In the genomic region with DNA sequence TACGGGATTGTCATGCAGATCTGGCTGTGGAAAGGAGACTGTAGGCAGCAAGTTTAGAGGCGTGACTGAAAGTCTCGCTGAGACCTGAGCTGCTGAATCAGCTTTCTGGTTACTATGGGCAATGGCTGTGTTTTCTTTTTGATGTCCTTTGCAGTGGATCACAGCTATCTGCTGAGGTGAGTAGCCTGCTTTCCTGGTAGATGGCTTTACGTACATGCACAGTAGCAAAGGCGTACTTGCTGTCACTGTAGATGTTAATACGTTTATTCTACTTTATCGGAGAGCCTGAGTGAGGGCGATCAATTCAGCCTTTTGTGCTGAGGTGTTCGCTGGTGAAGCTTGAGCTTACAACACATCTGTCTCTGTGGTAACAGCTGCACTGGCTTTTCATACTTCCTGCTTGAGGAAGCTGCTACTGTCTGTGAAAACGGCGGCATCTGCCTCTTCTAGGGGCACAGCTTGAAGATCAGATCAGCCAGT, we compare ENCODE assay signal across 8 cellular contexts.
DNase-seq lines count a peak whose midpoint lies in the region; TF ChIP-seq lines count a peak whose summit lies in the region.
"Not testable (repeated sequence)": the region's sequence is repeated elsewhere in the genome, so short reads cannot be mapped to it uniquely, and the experiment has no call there.

No MANE protein-coding gene starts in this region.

- not testable (repeated sequence) for H3K36me3 Mint-ChIP-seq in activated CD4-positive, alpha-beta memory T cell treated with anti-CD3 and anti-CD28 coated beads for 36 hours; nephron progenitor cell (ENCODE audit: low read depth)

- H4K20me1 ChIP-seq in BLaER1: not testable (repeated sequence)

- peak overlapping the region; percentile 63 for H3K4me3 Mint-ChIP-seq in activated CD4-positive, alpha-beta memory T cell treated with anti-CD3 and anti-CD28 coated beads for 36 hours
- H3K4me3 Mint-ChIP-seq in nephron progenitor cell: peak overlapping the region; percentile 61

- CTCF ChIA-PET in activated CD4-positive, alpha-beta memory T cell treated with anti-CD3 and anti-CD28 coated beads for 36 hours (lab: Charles Lee): interaction anchor here (1.2 kb wide), 1 partner anchor 70 kb away, joined by 3 read pairs; no protein-coding TSS in a partner anchor

- H3K4me3 ChIP-seq in BLaER1: not testable (repeated sequence)

- peak overlapping the region; percentile 78 for H3K4me2 ChIP-seq in BLaER1

- peak overlapping the region; percentile 70 for H3K27ac Mint-ChIP-seq in activated CD4-positive, alpha-beta memory T cell treated with anti-CD3 and anti-CD28 coated beads for 36 hours
- peak overlapping the region; percentile 95 for H3K27ac Mint-ChIP-seq in nephron progenitor cell

- POLR2A ChIA-PET in activated CD4-positive, alpha-beta memory T cell treated with anti-CD3 and anti-CD28 coated beads for 36 hours (lab: Charles Lee): interaction anchor here (1.3 kb wide), 1 partner anchor 173 kb away, joined by 5 read pairs; no protein-coding TSS in a partner anchor

- peaks cover 22% of the 10 kb centered on the region for H3K4me1 ChIP-seq in BLaER1

- TF ChIP-seq CTCF in nephron progenitor cell (IDR thresholded peaks at IDR 0.05): not testable (repeated sequence)

- not testable (repeated sequence) for H3K27me3 ChIP-seq in BLaER1

- not testable (repeated sequence) for H3K36me3 ChIP-seq in BLaER1

- DNase-seq in KG1 (lab: John Stamatoyannopoulos, UW) (peak; percentile 8), T follicular helper cell (ENCODE audit: low read depth) (peak; percentile 44), erythroblast (lab: John Stamatoyannopoulos, UW) (peak; percentile 81), nephron progenitor cell (peak; percentile 7)
- DNase-seq in activated CD4-positive, alpha-beta memory T cell treated with anti-CD3 and anti-CD28 coated beads for 36 hours: peak; percentile 63
- DNase-seq in activated naive CD4-positive, alpha-beta T cell treated with Interleukin-2 at 50 U/mL for 16 hours: peak; percentile 45
- DNase-seq in stimulated activated CD4-positive, alpha-beta T cell treated with anti-CD3 and anti-CD28 coated beads, TNF-alpha, amount 100 ng/mL, for 48 hours (ENCODE audit: low read depth in 3 of 3): peak; percentile 3 to 31 (median 21)

- not testable (repeated sequence) for H3K9me3 Mint-ChIP-seq in activated CD4-positive, alpha-beta memory T cell treated with anti-CD3 and anti-CD28 coated beads for 36 hours; nephron progenitor cell

- peaks cover 23% of the 10 kb centered on the region for H3K4me1 Mint-ChIP-seq in activated CD4-positive, alpha-beta memory T cell treated with anti-CD3 and anti-CD28 coated beads for 36 hours (ENCODE audit: low read depth)
- H3K4me1 Mint-ChIP-seq in nephron progenitor cell: peaks cover 67% of the 10 kb centered on the region

- peak overlapping the region; percentile 55; the same call in 1 of the 2 replicates for H3K9ac ChIP-seq in BLaER1

- H3K9me3 ChIP-seq in BLaER1: not testable (repeated sequence)

- peak overlapping the region; percentile 65; the same call in 1 of the 2 replicates for H3K27ac ChIP-seq in BLaER1

- not testable (repeated sequence) for H3K27me3 Mint-ChIP-seq in activated CD4-positive, alpha-beta memory T cell treated with anti-CD3 and anti-CD28 coated beads for 36 hours; nephron progenitor cell (ENCODE audit: low read depth, poor library complexity)

- intact Hi-C loops in activated CD4-positive, alpha-beta memory T cell treated with anti-CD3 and anti-CD28 coated beads for 36 hours (cut with micrococcal nuclease): not testable (repeated sequence)

- not testable (repeated sequence) for TF ChIP-seq POLR2A in erythroblast (IDR thresholded peaks at IDR 0.05; ENCODE audit: low read length)

Comparison
In these comparisons a context has a peak if more than half of its experiments do, and no peak if none do; other contexts are left out.
1. DNase-seq: peak in every context shown above with its lines; median percentile 81 in erythroblast; 63 in activated CD4-positive, alpha-beta memory T cell treated with anti-CD3 and anti-CD28 coated beads for 36 hours; 45 in activated naive CD4-positive, alpha-beta T cell treated with Interleukin-2 at 50 U/mL for 16 hours; 44 in T follicular helper cell; 21 in stimulated activated CD4-positive, alpha-beta T cell treated with anti-CD3 and anti-CD28 coated beads, TNF-alpha, amount 100 ng/mL, for 48 hours; 8 in KG1; 7 in nephron progenitor cell.